In genomic region chr5:131417240-131417869, GRCh38 we compare ENCODE assay signal across 8 cellular contexts.
DNase-seq lines count a peak whose midpoint lies in the region; ATAC-seq and FAIRE-seq lines count a peak whose summit lies in the region.

No MANE protein-coding gene starts in this region.

- peak overlapping the region; percentile 63 for H3K27ac Mint-ChIP-seq in activated naive CD8-positive, alpha-beta T cell treated with anti-CD3 and anti-CD28 coated beads, Interleukin-2, amount 50 U/mL, for 24 hours

- intact Hi-C loops in left cardiac atrium (cut with DNase I): loop anchor here in 1 of 2 donors (10.0 kb wide), 1 partner anchor 243 kb away; the partner anchor contains the start of gene LYRM7

- no peak for FAIRE-seq in GM19239 (lab: Jason Lieb, UNC)

- peak; percentile 17 for DNase-seq in GF-D8 (lab: John Stamatoyannopoulos, UW)
- DNase-seq in HCEC 1CT: peak; percentile 59
- DNase-seq in NCI-H1048 (lab: John Stamatoyannopoulos, UW): peak; percentile 56
- peak; percentile 80 for DNase-seq in T follicular helper cell (ENCODE audit: low read depth)
- peak; percentile 85 for DNase-seq in activated naive CD8-positive, alpha-beta T cell treated with anti-CD3 and anti-CD28 coated beads, Interleukin-2, amount 50 U/mL, for 24 hours
- peak; percentile 81 for DNase-seq in left cardiac atrium
- DNase-seq in retina: peak; percentile 71
- DNase-seq in GM19239 (ENCODE audit: insufficient read length, low spot score): no peak

- peaks cover 25% of the 10 kb centered on the region for H3K36me3 Mint-ChIP-seq in activated naive CD8-positive, alpha-beta T cell treated with anti-CD3 and anti-CD28 coated beads, Interleukin-2, amount 50 U/mL, for 24 hours (ENCODE audit: low read depth)

- no peaks in the 10 kb centered on the region for H3K27me3 Mint-ChIP-seq in activated naive CD8-positive, alpha-beta T cell treated with anti-CD3 and anti-CD28 coated beads, Interleukin-2, amount 50 U/mL, for 24 hours

- peaks cover 43% of the 10 kb centered on the region for H3K4me1 Mint-ChIP-seq in activated naive CD8-positive, alpha-beta T cell treated with anti-CD3 and anti-CD28 coated beads, Interleukin-2, amount 50 U/mL, for 24 hours

- peak overlapping the region; percentile 48 for H3K4me3 Mint-ChIP-seq in activated naive CD8-positive, alpha-beta T cell treated with anti-CD3 and anti-CD28 coated beads, Interleukin-2, amount 50 U/mL, for 24 hours

- H3K9me3 Mint-ChIP-seq in activated naive CD8-positive, alpha-beta T cell treated with anti-CD3 and anti-CD28 coated beads, Interleukin-2, amount 50 U/mL, for 24 hours: no peaks in the 10 kb centered on the region

- peak; percentile 26 for ATAC-seq in activated naive CD8-positive, alpha-beta T cell treated with anti-CD3 and anti-CD28 coated beads, Interleukin-2, amount 50 U/mL, for 24 hours
- ATAC-seq in left cardiac atrium: peak in 1 of 2 donors; percentile 56
